Comparison of ENCODE assay signal across 8 cellular contexts in the genomic region with DNA sequence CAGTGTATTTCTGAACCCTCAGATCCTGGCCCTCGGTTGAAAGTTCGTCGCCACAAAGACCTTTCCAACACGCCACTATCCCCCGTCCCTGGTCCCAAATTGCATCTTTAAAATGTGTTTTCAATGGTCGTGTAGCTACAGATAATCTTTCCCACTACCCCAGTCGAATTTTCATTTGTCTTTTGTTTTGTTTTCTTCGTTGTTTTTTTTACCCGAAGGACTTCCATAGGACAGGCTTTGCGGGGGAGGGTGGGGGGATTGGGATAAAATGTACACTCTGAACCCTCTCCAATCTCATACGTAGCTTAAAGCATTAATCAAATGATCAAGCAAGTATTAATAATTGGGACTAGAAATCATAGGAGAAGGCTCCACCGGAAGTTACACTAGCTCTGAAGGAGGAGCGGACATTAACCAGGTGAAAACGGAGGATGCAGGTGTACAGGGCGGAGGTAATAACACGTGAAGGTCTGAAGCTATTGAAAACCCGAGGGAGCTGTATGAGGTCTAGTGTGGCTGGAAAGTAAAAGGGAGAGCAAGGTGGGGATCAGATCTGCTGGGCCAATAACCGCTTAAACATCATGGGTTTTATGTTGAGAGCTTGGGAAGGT. TPM values are rescaled to one million over a fixed set of nuclear protein-coding genes. Genes with fewer than 3 reads are reported as not detected.
DNase-seq lines count a peak whose midpoint lies in the region; ATAC-seq and TF ChIP-seq lines count a peak whose summit lies in the region.

No MANE protein-coding gene starts in this region.

- H3K36me3 ChIP-seq in BLaER1 (peaks cover 18% of the 10 kb centered on the region), skeletal muscle tissue (ENCODE audit: control insufficient read depth in 3 of 3, insufficient read depth in 3 of 3, low read length in 3 of 3) (peaks cover 5 to 11% (median 10%) of the 10 kb centered on the region in 3 donors)

- peak overlapping the region; percentile 98 for H3K9ac ChIP-seq in BLaER1
- H3K9ac ChIP-seq in skeletal muscle tissue (ENCODE audit: low read depth in 1 of 3, low read length in 3 of 3) = peak overlapping the region; percentile 85 to 94 (median 86)

- H3K4me2 ChIP-seq in BLaER1 = peak overlapping the region; percentile 84

- H3K4me3 ChIP-seq in BLaER1 = peak overlapping the region; percentile 89
- H3K4me3 ChIP-seq in fibroblast of mammary gland (ENCODE audit: control insufficient read depth, low read depth, low read length) = peak overlapping the region; percentile 72
- peak overlapping the region; percentile 91 to 97 (median 96) for H3K4me3 ChIP-seq in skeletal muscle tissue (ENCODE audit: low read length in 3 of 3)

- POLR2A ChIA-PET in RWPE1 (lab: Yijun Ruan, JAX; ENCODE audit: low non-redundant PET) = interaction anchor here (1.4 kb wide), 1 partner anchor 33 kb away, joined by 3 read pairs; the partner anchor contains the start of gene PHF14

- peaks cover 35% of the 10 kb centered on the region for H3K4me1 ChIP-seq in BLaER1
- peaks cover 14 to 28% (median 28%) of the 10 kb centered on the region in 3 donors for H3K4me1 ChIP-seq in skeletal muscle tissue (ENCODE audit: control insufficient read depth in 3 of 3, insufficient read depth in 3 of 3, low read length in 3 of 3)

- peaks cover 23% of the 10 kb centered on the region; the same call in 1 of the 2 replicates for H4K20me1 ChIP-seq in BLaER1

- TF ChIP-seq CTCF in RWPE1 (conservative IDR thresholded peaks at IDR 0.05; ENCODE audit: low read depth) = no peak
- TF ChIP-seq CTCF in fibroblast of mammary gland (conservative IDR thresholded peaks at IDR 0.05; ENCODE audit: control insufficient read depth, insufficient read depth, low read depth, low read length) = no peak
- TF ChIP-seq CTCF in omental fat pad (IDR thresholded peaks at IDR 0.05) = no peak

- peak; percentile 9 for DNase-seq in RWPE1 (ENCODE audit: low spot score)
- no peak for DNase-seq in fibroblast of mammary gland (ENCODE audit: low read depth)
- no peak for DNase-seq in T1000 (lab: John Stamatoyannopoulos, UW)
- no peak for DNase-seq in omental fat pad (ENCODE audit: low spot score)

- H3K9me3 ChIP-seq in BLaER1 (no peaks in the 10 kb centered on the region), skeletal muscle tissue (ENCODE audit: control insufficient read depth in 3 of 3, low read length in 3 of 3) (no peaks in the 10 kb centered on the region)

- no peaks in the 10 kb centered on the region for H3K27me3 ChIP-seq in BLaER1
- H3K27me3 ChIP-seq in skeletal muscle tissue (ENCODE audit: control insufficient read depth in 3 of 3, insufficient read depth in 3 of 3, low read length in 3 of 3) = no peaks in the 10 kb centered on the region

- H3K27ac ChIP-seq in BLaER1 (peak overlapping the region; percentile 99), RWPE1 (peak overlapping the region; percentile 94), skeletal muscle tissue (ENCODE audit: low read depth, low read length) (peak overlapping the region; percentile 95)

- peak; percentile 0 for ATAC-seq in HG02943 (IDR thresholded peaks at IDR 0.05; ENCODE audit: low read depth, unreplicated experiment)
- no peak for ATAC-seq in GM19328 (IDR thresholded peaks at IDR 0.05; ENCODE audit: unreplicated experiment)
- ATAC-seq in omental fat pad (ENCODE audit: low FRiP score) = no peak

- CTCF ChIA-PET in RWPE1 (lab: Yijun Ruan, JAX) = interaction anchor here (0.6 to 1.2 kb wide), 3 partner anchors 11 to 271 kb away, joined by 3 to 4 read pairs (median 4); no protein-coding TSS in a partner anchor

RNA-seq across cellular contexts. Expression of gene PHF14, which starts 32.8 kb away (rescaled TPM):
- 50.1 TPM for total RNA-seq in skeletal muscle tissue
- 10 to 100 TPM; 23.2 to 46.8 (median 29.2) TPM for total RNA-seq in omental fat pad
